ENCODE assay signal across 15 cellular contexts in genomic region chr3:152185941-152186630, GRCh38.
"Had no signal": no experiment of that assay in that cellular context is flagged by ENCODE, and none has a peak within 500 bp of the region (broad histone marks: within the 10 kb centered on the region; RNA-seq: fewer than 3 reads in every experiment).

No MANE protein-coding gene starts in this region.

- H3K9me3 Mint-ChIP-seq: activated CD4-positive, alpha-beta T cell treated with anti-CD3 and anti-CD28 coated beads, Interleukin-2, amount 10 ng/mL, durations not matched to agents 24 days and 14 days; activated naive CD4-positive, alpha-beta T cell treated with anti-CD3 and anti-CD28 coated beads, Interleukin-2, amount 50 U/mL, for 72 hours; memory B cell; naive thymus-derived CD8-positive, alpha-beta T cell; stimulated activated memory B cell treated with anti-CD40 and anti-IgM and Interleukin-4, amounts not matched to agents 10 μg/mL and 1 μg/mL and 100 μg/mL, for 72 hours had no signal

- H3K4me3 Mint-ChIP-seq: activated CD4-positive, alpha-beta T cell treated with anti-CD3 and anti-CD28 coated beads, Interleukin-2, amount 10 ng/mL, durations not matched to agents 24 days and 14 days; activated CD8-positive, alpha-beta T cell treated with anti-CD3 and anti-CD28 coated beads, Interleukin-2, amount 10 ng/mL, durations not matched to agents 7 days and 5 days; memory B cell; naive thymus-derived CD8-positive, alpha-beta T cell; stimulated activated memory B cell treated with anti-CD40 and anti-IgM and Interleukin-4, amounts not matched to agents 10 μg/mL and 1 μg/mL and 100 μg/mL, for 72 hours had no signal

- DNase-seq: activated CD4-positive, CD25-positive, alpha-beta regulatory T cell; activated CD8-positive, alpha-beta memory T cell treated with anti-CD3 and anti-CD28 coated beads, Interleukin-2, amount 50 U/mL, for 4 hours; activated CD8-positive, alpha-beta T cell treated with anti-CD3 and anti-CD28 coated beads, Interleukin-2, amount 10 ng/mL, durations not matched to agents 7 days and 5 days; activated gamma-delta T cell; activated T-cell treated with anti-CD3 and anti-CD28 coated beads, Interleukin-2, amount 50 U/mL, for 48 hours; brain microvascular endothelial cell; cortex of kidney; effector memory CD4-positive, alpha-beta T cell; left ventricle myocardium superior; naive thymus-derived CD8-positive, alpha-beta T cell; retina had no signal

- ATAC-seq: activated CD8-positive, alpha-beta T cell treated with anti-CD3 and anti-CD28 coated beads, Interleukin-2, amount 10 ng/mL, durations not matched to agents 7 days and 5 days; activated naive CD4-positive, alpha-beta T cell treated with anti-CD3 and anti-CD28 coated beads, Interleukin-2, amount 50 U/mL, for 72 hours; left ventricle myocardium superior; naive thymus-derived CD8-positive, alpha-beta T cell; stimulated activated memory B cell treated with anti-CD40 and anti-IgM and Interleukin-4, amounts not matched to agents 10 μg/mL and 1 μg/mL and 100 μg/mL, for 72 hours had no signal

- H3K36me3 Mint-ChIP-seq: activated naive CD4-positive, alpha-beta T cell treated with anti-CD3 and anti-CD28 coated beads, Interleukin-2, amount 50 U/mL, for 72 hours; memory B cell; naive thymus-derived CD8-positive, alpha-beta T cell; stimulated activated memory B cell treated with anti-CD40 and anti-IgM and Interleukin-4, amounts not matched to agents 10 μg/mL and 1 μg/mL and 100 μg/mL, for 72 hours had no signal

- H3K27ac Mint-ChIP-seq: activated CD4-positive, alpha-beta T cell treated with anti-CD3 and anti-CD28 coated beads, Interleukin-2, amount 10 ng/mL, durations not matched to agents 24 days and 14 days; activated CD8-positive, alpha-beta T cell treated with anti-CD3 and anti-CD28 coated beads, Interleukin-2, amount 10 ng/mL, durations not matched to agents 7 days and 5 days; activated naive CD4-positive, alpha-beta T cell treated with anti-CD3 and anti-CD28 coated beads, Interleukin-2, amount 50 U/mL, for 72 hours; memory B cell; stimulated activated memory B cell treated with anti-CD40 and anti-IgM and Interleukin-4, amounts not matched to agents 10 μg/mL and 1 μg/mL and 100 μg/mL, for 72 hours had no signal

- H3K27me3 Mint-ChIP-seq: activated CD4-positive, alpha-beta T cell treated with anti-CD3 and anti-CD28 coated beads, Interleukin-2, amount 10 ng/mL, durations not matched to agents 24 days and 14 days; memory B cell; naive thymus-derived CD8-positive, alpha-beta T cell; stimulated activated memory B cell treated with anti-CD40 and anti-IgM and Interleukin-4, amounts not matched to agents 10 μg/mL and 1 μg/mL and 100 μg/mL, for 72 hours had no signal
